ENCODE assay signal across 1 cellular context in the genomic region with DNA sequence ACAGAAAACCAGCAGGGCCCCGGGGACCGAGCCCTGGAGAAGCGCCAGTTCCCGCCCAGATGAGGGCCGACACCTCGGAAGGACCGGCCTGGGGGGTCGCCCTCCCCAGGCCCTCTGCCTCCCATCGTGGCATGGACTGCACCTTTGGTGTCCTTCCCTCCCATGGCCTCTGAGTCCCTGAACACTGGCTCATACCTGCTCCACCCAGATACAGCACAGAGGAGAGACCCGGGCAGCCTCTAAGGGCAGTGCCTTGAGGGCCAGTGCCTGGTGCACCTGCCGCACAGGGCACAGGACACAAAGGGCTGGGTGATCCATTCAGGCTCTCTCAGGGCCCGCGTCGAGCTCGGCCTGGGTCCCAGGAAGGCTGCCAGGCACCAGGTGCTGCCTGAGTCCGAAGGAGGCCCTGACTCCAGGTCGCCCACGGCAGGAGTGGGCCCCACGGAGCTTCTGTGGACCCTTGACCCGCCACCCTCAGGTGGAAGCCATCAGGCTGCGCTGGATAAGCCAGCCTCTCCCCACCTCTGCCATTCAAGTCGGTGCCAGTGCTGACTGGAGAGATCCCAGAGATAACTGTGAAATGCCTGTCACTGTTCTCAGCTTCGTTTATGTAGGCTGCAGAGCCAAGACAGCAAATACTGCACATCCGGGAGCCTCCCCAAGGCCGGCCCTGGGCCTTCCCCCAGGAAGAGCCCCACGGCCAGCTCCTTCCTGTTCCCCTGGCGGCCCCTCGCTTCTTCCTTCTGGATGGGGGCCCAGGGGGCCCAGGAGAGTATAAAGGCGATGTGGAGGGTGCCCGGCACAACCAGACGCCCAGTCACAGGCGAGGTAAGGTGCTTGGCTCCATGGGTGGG.
TF ChIP-seq lines count a peak whose summit lies in the region.

Gene ZG16B (plus strand): TSS at position 803 of the 854 bp plus-strand sequence. CDS start 139 bp downstream, outside the sequence.

TF ChIP-seq in HepG2, 621 proteins besides CTCF, POLR2A, EP300 and RAD21 (continued from another document and continues in another):
- TF ChIP-seq, protein P1, sequence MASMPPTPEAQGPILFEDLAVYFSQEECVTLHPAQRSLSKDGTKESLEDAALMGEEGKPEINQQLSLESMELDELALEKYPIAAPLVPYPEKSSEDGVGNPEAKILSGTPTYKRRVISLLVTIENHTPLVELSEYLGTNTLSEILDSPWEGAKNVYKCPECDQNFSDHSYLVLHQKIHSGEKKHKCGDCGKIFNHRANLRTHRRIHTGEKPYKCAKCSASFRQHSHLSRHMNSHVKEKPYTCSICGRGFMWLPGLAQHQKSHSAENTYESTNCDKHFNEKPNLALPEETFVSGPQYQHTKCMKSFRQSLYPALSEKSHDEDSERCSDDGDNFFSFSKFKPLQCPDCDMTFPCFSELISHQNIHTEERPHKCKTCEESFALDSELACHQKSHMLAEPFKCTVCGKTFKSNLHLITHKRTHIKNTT (CRISPR knock-in tag; IDR thresholded peaks at IDR 0.05) = no peak
- no peak for TF ChIP-seq TBX3 (IDR thresholded peaks at IDR 0.05; ENCODE audit: borderline replicate concordance)
- TF ChIP-seq, protein P2, sequence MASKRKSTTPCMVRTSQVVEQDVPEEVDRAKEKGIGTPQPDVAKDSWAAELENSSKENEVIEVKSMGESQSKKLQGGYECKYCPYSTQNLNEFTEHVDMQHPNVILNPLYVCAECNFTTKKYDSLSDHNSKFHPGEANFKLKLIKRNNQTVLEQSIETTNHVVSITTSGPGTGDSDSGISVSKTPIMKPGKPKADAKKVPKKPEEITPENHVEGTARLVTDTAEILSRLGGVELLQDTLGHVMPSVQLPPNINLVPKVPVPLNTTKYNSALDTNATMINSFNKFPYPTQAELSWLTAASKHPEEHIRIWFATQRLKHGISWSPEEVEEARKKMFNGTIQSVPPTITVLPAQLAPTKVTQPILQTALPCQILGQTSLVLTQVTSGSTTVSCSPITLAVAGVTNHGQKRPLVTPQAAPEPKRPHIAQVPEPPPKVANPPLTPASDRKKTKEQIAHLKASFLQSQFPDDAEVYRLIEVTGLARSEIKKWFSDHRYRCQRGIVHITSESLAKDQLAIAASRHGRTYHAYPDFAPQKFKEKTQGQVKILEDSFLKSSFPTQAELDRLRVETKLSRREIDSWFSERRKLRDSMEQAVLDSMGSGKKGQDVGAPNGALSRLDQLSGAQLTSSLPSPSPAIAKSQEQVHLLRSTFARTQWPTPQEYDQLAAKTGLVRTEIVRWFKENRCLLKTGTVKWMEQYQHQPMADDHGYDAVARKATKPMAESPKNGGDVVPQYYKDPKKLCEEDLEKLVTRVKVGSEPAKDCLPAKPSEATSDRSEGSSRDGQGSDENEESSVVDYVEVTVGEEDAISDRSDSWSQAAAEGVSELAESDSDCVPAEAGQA (IDR thresholded peaks at IDR 0.05; ENCODE audit: low read depth) = no peak
- TF ChIP-seq, protein P2 (CRISPR knock-in tag; IDR thresholded peaks at IDR 0.05; ENCODE audit: borderline replicate concordance) = no peak
- TF ChIP-seq, protein P3, sequence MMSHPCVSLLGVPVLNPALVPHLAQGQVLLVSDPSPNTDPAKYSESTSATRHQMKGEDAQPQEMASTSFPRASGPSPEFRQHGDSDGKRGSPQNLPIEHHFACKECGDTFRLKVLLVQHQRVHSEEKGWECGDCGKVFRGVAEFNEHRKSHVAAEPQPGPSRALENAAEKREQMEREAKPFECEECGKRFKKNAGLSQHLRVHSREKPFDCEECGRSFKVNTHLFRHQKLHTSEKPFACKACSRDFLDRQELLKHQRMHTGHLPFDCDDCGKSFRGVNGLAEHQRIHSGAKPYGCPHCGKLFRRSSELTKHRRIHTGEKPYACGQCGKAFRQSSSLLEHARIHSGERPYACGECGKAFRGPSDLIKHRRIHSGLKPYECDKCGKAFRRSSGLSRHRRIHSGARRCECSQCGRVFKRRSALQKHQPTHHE (CRISPR knock-in tag; IDR thresholded peaks at IDR 0.05; ENCODE audit: borderline replicate concordance) = no peak
- TF ChIP-seq NFIB (CRISPR knock-in tag; IDR thresholded peaks at IDR 0.05; ENCODE audit: borderline replicate concordance) = no peak
- no peak for TF ChIP-seq SRF (IDR thresholded peaks at IDR 0.05; ENCODE audit: low read depth, low read length)
- TF ChIP-seq, protein P4, sequence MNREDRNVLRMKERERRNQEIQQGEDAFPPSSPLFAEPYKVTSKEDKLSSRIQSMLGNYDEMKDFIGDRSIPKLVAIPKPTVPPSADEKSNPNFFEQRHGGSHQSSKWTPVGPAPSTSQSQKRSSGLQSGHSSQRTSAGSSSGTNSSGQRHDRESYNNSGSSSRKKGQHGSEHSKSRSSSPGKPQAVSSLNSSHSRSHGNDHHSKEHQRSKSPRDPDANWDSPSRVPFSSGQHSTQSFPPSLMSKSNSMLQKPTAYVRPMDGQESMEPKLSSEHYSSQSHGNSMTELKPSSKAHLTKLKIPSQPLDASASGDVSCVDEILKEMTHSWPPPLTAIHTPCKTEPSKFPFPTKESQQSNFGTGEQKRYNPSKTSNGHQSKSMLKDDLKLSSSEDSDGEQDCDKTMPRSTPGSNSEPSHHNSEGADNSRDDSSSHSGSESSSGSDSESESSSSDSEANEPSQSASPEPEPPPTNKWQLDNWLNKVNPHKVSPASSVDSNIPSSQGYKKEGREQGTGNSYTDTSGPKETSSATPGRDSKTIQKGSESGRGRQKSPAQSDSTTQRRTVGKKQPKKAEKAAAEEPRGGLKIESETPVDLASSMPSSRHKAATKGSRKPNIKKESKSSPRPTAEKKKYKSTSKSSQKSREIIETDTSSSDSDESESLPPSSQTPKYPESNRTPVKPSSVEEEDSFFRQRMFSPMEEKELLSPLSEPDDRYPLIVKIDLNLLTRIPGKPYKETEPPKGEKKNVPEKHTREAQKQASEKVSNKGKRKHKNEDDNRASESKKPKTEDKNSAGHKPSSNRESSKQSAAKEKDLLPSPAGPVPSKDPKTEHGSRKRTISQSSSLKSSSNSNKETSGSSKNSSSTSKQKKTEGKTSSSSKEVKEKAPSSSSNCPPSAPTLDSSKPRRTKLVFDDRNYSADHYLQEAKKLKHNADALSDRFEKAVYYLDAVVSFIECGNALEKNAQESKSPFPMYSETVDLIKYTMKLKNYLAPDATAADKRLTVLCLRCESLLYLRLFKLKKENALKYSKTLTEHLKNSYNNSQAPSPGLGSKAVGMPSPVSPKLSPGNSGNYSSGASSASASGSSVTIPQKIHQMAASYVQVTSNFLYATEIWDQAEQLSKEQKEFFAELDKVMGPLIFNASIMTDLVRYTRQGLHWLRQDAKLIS (CRISPR knock-in tag; IDR thresholded peaks at IDR 0.05) = no peak
- no peak for TF ChIP-seq ATF4 (CRISPR knock-in tag; IDR thresholded peaks at IDR 0.05)
- no peak for TF ChIP-seq UBTF (CRISPR knock-in tag; IDR thresholded peaks at IDR 0.05)
- TF ChIP-seq, protein P5, sequence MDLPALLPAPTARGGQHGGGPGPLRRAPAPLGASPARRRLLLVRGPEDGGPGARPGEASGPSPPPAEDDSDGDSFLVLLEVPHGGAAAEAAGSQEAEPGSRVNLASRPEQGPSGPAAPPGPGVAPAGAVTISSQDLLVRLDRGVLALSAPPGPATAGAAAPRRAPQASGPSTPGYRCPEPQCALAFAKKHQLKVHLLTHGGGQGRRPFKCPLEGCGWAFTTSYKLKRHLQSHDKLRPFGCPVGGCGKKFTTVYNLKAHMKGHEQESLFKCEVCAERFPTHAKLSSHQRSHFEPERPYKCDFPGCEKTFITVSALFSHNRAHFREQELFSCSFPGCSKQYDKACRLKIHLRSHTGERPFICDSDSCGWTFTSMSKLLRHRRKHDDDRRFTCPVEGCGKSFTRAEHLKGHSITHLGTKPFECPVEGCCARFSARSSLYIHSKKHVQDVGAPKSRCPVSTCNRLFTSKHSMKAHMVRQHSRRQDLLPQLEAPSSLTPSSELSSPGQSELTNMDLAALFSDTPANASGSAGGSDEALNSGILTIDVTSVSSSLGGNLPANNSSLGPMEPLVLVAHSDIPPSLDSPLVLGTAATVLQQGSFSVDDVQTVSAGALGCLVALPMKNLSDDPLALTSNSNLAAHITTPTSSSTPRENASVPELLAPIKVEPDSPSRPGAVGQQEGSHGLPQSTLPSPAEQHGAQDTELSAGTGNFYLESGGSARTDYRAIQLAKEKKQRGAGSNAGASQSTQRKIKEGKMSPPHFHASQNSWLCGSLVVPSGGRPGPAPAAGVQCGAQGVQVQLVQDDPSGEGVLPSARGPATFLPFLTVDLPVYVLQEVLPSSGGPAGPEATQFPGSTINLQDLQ (CRISPR knock-in tag; IDR thresholded peaks at IDR 0.05) = no peak
- no peak for TF ChIP-seq ZNF34 (CRISPR knock-in tag; IDR thresholded peaks at IDR 0.05; ENCODE audit: borderline replicate concordance)
- TF ChIP-seq YEATS2 (CRISPR knock-in tag; IDR thresholded peaks at IDR 0.05; ENCODE audit: borderline replicate concordance) = peak; percentile 31; the same call in 1 of the 2 replicates
- TF ChIP-seq ETV5 (CRISPR knock-in tag; IDR thresholded peaks at IDR 0.05; ENCODE audit: borderline replicate concordance) = peak; percentile 88; the same call in 1 of the 2 replicates
- TF ChIP-seq ZNF260 (CRISPR knock-in tag; IDR thresholded peaks at IDR 0.05; ENCODE audit: borderline replicate concordance, low read depth) = no peak
- no peak for TF ChIP-seq ZNF703 (CRISPR knock-in tag; IDR thresholded peaks at IDR 0.05; ENCODE audit: borderline replicate concordance)
- no peak for TF ChIP-seq SKIL (CRISPR knock-in tag; IDR thresholded peaks at IDR 0.05; ENCODE audit: borderline replicate concordance)
- no peak for TF ChIP-seq ZNF75D (CRISPR knock-in tag; IDR thresholded peaks at IDR 0.05; ENCODE audit: borderline replicate concordance)
- TF ChIP-seq, protein P6, sequence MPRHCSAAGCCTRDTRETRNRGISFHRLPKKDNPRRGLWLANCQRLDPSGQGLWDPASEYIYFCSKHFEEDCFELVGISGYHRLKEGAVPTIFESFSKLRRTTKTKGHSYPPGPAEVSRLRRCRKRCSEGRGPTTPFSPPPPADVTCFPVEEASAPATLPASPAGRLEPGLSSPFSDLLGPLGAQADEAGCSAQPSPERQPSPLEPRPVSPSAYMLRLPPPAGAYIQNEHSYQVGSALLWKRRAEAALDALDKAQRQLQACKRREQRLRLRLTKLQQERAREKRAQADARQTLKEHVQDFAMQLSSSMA (CRISPR knock-in tag; IDR thresholded peaks at IDR 0.05) = no peak
- no peak for TF ChIP-seq TFAP4 (IDR thresholded peaks at IDR 0.05; ENCODE audit: borderline replicate concordance, low read depth)
- no peak for TF ChIP-seq SOX6 (IDR thresholded peaks at IDR 0.05)
- peak; percentile 52 for TF ChIP-seq SOX6 (CRISPR knock-in tag; IDR thresholded peaks at IDR 0.05)
- TF ChIP-seq ATF1 (CRISPR knock-in tag; IDR thresholded peaks at IDR 0.05) = no peak
